In the genomic region with DNA sequence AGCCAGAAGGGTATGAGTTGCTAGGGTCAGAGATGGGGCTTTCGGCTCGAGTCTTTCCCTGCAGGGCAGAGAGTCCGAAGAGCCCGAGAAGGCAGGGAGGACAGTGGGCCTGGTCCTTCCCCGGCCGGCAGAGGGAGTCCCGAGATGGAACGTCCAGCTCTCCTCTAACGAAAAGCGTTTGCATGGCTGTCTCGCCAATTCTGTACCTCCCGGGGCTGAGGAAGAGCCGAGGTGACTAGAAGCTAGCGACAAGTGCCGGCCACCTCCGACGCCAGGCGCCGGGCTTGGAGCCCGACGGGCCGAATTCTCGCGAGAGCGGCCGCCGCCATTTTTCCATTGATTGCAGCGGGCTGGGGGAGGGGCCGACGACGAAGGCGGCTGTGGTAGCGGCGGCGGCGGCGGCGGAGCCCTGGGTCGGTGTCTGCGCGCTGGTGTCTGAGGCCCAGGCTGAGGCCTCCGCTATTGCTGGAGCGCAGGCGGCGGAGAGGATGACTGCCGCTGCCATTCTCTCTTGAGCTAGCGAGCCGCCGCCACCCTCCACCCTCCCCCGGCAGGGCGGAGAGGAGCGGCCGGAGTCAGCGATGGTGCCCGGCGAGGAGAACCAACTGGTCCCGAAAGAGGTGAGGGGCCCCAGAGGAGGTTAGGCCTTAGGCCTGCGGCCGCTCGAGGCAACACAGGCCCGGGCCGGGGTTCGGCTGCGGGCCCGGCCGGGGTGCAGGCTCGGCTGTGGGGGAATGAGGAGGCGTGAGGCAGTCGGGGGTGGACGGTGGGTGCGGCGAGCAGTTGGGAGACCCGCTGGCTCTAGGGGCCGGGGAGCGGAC, we compare ENCODE assay signal across 8 cellular contexts. TPM values are rescaled to one million over a fixed set of nuclear protein-coding genes. Genes with fewer than 3 reads are reported as not detected.
DNase-seq lines count a peak whose midpoint lies in the region; ATAC-seq, FAIRE-seq and TF ChIP-seq lines count a peak whose summit lies in the region.

A gene with protein sequence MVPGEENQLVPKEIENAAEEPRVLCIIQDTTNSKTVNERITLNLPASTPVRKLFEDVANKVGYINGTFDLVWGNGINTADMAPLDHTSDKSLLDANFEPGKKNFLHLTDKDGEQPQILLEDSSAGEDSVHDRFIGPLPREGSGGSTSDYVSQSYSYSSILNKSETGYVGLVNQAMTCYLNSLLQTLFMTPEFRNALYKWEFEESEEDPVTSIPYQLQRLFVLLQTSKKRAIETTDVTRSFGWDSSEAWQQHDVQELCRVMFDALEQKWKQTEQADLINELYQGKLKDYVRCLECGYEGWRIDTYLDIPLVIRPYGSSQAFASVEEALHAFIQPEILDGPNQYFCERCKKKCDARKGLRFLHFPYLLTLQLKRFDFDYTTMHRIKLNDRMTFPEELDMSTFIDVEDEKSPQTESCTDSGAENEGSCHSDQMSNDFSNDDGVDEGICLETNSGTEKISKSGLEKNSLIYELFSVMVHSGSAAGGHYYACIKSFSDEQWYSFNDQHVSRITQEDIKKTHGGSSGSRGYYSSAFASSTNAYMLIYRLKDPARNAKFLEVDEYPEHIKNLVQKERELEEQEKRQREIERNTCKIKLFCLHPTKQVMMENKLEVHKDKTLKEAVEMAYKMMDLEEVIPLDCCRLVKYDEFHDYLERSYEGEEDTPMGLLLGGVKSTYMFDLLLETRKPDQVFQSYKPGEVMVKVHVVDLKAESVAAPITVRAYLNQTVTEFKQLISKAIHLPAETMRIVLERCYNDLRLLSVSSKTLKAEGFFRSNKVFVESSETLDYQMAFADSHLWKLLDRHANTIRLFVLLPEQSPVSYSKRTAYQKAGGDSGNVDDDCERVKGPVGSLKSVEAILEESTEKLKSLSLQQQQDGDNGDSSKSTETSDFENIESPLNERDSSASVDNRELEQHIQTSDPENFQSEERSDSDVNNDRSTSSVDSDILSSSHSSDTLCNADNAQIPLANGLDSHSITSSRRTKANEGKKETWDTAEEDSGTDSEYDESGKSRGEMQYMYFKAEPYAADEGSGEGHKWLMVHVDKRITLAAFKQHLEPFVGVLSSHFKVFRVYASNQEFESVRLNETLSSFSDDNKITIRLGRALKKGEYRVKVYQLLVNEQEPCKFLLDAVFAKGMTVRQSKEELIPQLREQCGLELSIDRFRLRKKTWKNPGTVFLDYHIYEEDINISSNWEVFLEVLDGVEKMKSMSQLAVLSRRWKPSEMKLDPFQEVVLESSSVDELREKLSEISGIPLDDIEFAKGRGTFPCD (N-terminal part only) (plus strand): TSS at position 368 of the 821 bp plus-strand sequence. CDS start 214 bp downstream, at position 582.

- H3K79me2 ChIP-seq in astrocyte (ENCODE audit: insufficient read depth, low read length) (peaks cover 49% of the 10 kb centered on the region), hepatocyte (peaks cover 49% of the 10 kb centered on the region)

- H3K27ac ChIP-seq in astrocyte (ENCODE audit: low read depth, low read length) (peak within 1 kb of the TSS; percentile 98), hepatocyte (peak within 1 kb of the TSS; percentile 100)

- H3K9me3 Mint-ChIP-seq in T-helper 2 cell treated with Interferon-gamma antibody and Interleukin-4, amounts not matched to agents 5 μg/mL and 100 μg/mL, for 36 hours: no peaks in the 10 kb centered on the region
- H3K9me3 Mint-ChIP-seq in astrocyte (ENCODE audit: unreplicated experiment): no peaks in the 10 kb centered on the region

- ATAC-seq in GM18511 (IDR thresholded peaks at IDR 0.05; ENCODE audit: unreplicated experiment) (peak; percentile 77), HG02970 (IDR thresholded peaks at IDR 0.05; ENCODE audit: low FRiP score, unreplicated experiment) (peak; percentile 94)

- H3K4me1 Mint-ChIP-seq in T-helper 2 cell treated with Interferon-gamma antibody and Interleukin-4, amounts not matched to agents 5 μg/mL and 100 μg/mL, for 36 hours (ENCODE audit: low read depth): peaks cover 18% of the 10 kb centered on the region
- peaks cover 19% of the 10 kb centered on the region for H3K4me1 Mint-ChIP-seq in astrocyte (ENCODE audit: low read depth, unreplicated experiment)

- H2AFZ ChIP-seq in astrocyte (ENCODE audit: low read depth, low read length): peak within 1 kb of the TSS; percentile 97
- H2AFZ ChIP-seq in hepatocyte: peak within 1 kb of the TSS; percentile 94

- peaks cover 3% of the 10 kb centered on the region for H3K9me2 ChIP-seq in hepatocyte (replicated peaks; ENCODE audit: insufficient read depth)

- no peak within 1 kb of the TSS for H3K27ac Mint-ChIP-seq in T-helper 2 cell treated with Interferon-gamma antibody and Interleukin-4, amounts not matched to agents 5 μg/mL and 100 μg/mL, for 36 hours
- H3K27ac Mint-ChIP-seq in astrocyte (ENCODE audit: unreplicated experiment): no peak within 1 kb of the TSS

- peak; percentile 87 to 89 for DNase-seq in NCI-H187 (lab: John Stamatoyannopoulos, UW)
- peak; percentile 90 for DNase-seq in T-helper 2 cell treated with Interferon-gamma antibody and Interleukin-4, amounts not matched to agents 5 μg/mL and 100 μg/mL, for 36 hours (ENCODE audit: low spot score)
- DNase-seq in astrocyte (ENCODE audit: low read depth): peak; percentile 50
- peak; percentile 95 for DNase-seq in hepatocyte (ENCODE audit: low spot score)
- peak; percentile 99 for DNase-seq in retina
- no peak for DNase-seq in GF-D8 (lab: John Stamatoyannopoulos, UW)

- H3K4me1 ChIP-seq in astrocyte (ENCODE audit: insufficient read depth, low read length): peaks cover 13% of the 10 kb centered on the region
- H3K4me1 ChIP-seq in hepatocyte (ENCODE audit: insufficient read depth): peaks cover 39% of the 10 kb centered on the region

- peak within 1 kb of the TSS; percentile 99 for H3K9ac ChIP-seq in astrocyte (ENCODE audit: low read length)

- H3K9me3 ChIP-seq in astrocyte (ENCODE audit: insufficient read depth, low read depth, low read length) (no peaks in the 10 kb centered on the region), hepatocyte (ENCODE audit: low read depth) (no peaks in the 10 kb centered on the region)

- H4K20me1 ChIP-seq in astrocyte (ENCODE audit: insufficient read depth, low read length) (peaks cover 43% of the 10 kb centered on the region), hepatocyte (ENCODE audit: insufficient read depth, poor library complexity, severe bottlenecking) (peaks cover 35% of the 10 kb centered on the region)

- H3K36me3 Mint-ChIP-seq in T-helper 2 cell treated with Interferon-gamma antibody and Interleukin-4, amounts not matched to agents 5 μg/mL and 100 μg/mL, for 36 hours (ENCODE audit: low read depth): no peaks in the 10 kb centered on the region
- H3K36me3 Mint-ChIP-seq in astrocyte (ENCODE audit: low read depth, unreplicated experiment): no peaks in the 10 kb centered on the region

- H3K36me3 ChIP-seq in astrocyte (ENCODE audit: insufficient read depth, low read length) (no peaks in the 10 kb centered on the region), hepatocyte (replicated peaks; ENCODE audit: insufficient read depth, low read depth) (no peaks in the 10 kb centered on the region)

- 2% methylated on average over 56 of the region's 75 CpGs for WGBS in hepatocyte (ENCODE audit: low lambda C conversion rate, missing lambda C conversion rate)

- FAIRE-seq in astrocyte (lab: Jason Lieb, UNC): no peak

- peak within 1 kb of the TSS; percentile 64 for H3K4me3 Mint-ChIP-seq in T-helper 2 cell treated with Interferon-gamma antibody and Interleukin-4, amounts not matched to agents 5 μg/mL and 100 μg/mL, for 36 hours
- H3K4me3 Mint-ChIP-seq in astrocyte (ENCODE audit: unreplicated experiment): no peak within 1 kb of the TSS

- H3K4me3 ChIP-seq in astrocyte (ENCODE audit: insufficient read depth, low read depth, low read length) (peak within 1 kb of the TSS; percentile 88), hepatocyte (peak within 1 kb of the TSS; percentile 89)

- H3K4me2 ChIP-seq in astrocyte (ENCODE audit: low read length): peak within 1 kb of the TSS; percentile 87
- H3K4me2 ChIP-seq in hepatocyte: peak within 1 kb of the TSS; percentile 89

- peaks cover 10% of the 10 kb centered on the region for H3K27me3 Mint-ChIP-seq in T-helper 2 cell treated with Interferon-gamma antibody and Interleukin-4, amounts not matched to agents 5 μg/mL and 100 μg/mL, for 36 hours (ENCODE audit: low read depth)
- H3K27me3 Mint-ChIP-seq in astrocyte (ENCODE audit: low read depth, unreplicated experiment): no peaks in the 10 kb centered on the region

- no peak for TF ChIP-seq CTCF in astrocyte (IDR thresholded peaks at IDR 0.05; ENCODE audit: insufficient read depth, low read depth, low read length)
- peak; percentile 54 for TF ChIP-seq CTCF in hepatocyte (IDR thresholded peaks at IDR 0.05; ENCODE audit: poor library complexity)

- no peaks in the 10 kb centered on the region for H3K27me3 ChIP-seq in astrocyte (ENCODE audit: insufficient read depth, low read length)
- H3K27me3 ChIP-seq in hepatocyte: no peaks in the 10 kb centered on the region

RNA-seq across cellular contexts. Expression of the gene that starts here (rescaled TPM):
- 49.5 and 53.0 TPM in 2 replicates for total RNA-seq in astrocyte
- total RNA-seq in hepatocyte: 76.9 and 81.6 TPM in 2 replicates
- 34.0 and 37.8 TPM in 2 replicates for polyA plus RNA-seq in hepatocyte
